24 cellular contexts compared by ENCODE assay signal in genomic region chr9:115212832-115213231, GRCh38.
DNase-seq lines count a peak whose midpoint lies in the region; ATAC-seq and TF ChIP-seq lines count a peak whose summit lies in the region.
"Had no signal": no experiment of that assay in that cellular context is flagged by ENCODE, and none has a peak within 500 bp of the region (broad histone marks: within the 10 kb centered on the region; RNA-seq: fewer than 3 reads in every experiment).

No MANE protein-coding gene starts in this region.

- H3K9me3 ChIP-seq in smooth muscle cell (replicated peaks; ENCODE audit: low read depth): no peaks in the 10 kb centered on the region
- H3K9me3 ChIP-seq: upper lobe of right lung had no signal

- peak overlapping the region; percentile 62 for H3K4me2 ChIP-seq in smooth muscle cell

- peaks cover 69% of the 10 kb centered on the region for H3K4me1 Mint-ChIP-seq in activated B cell treated with CpG ODN at 0.5 μM for 24 hours
- H3K4me1 Mint-ChIP-seq: T-cell had no signal

- no peak overlapping the region for H2AFZ ChIP-seq in smooth muscle cell (ENCODE audit: low read depth)

- CTCF ChIA-PET in activated B cell treated with CpG ODN at 0.5 μM for 24 hours (lab: Charles Lee): no interaction called here

- no peak overlapping the region for H3K4me3 ChIP-seq in smooth muscle cell
- H3K4me3 ChIP-seq: dorsolateral prefrontal cortex, K562, upper lobe of right lung had no signal

- H3K36me3 ChIP-seq in smooth muscle cell (ENCODE audit: low read depth): no peaks in the 10 kb centered on the region
- H3K36me3 ChIP-seq: upper lobe of right lung had no signal

- DNase-seq in activated B cell treated with CpG ODN at 0.5 μM for 24 hours (no peak), smooth muscle cell (lab: John Stamatoyannopoulos, UW; ENCODE audit: unreplicated experiment) (no peak), NCI-H446 (lab: John Stamatoyannopoulos, UW) (no peak), GM13976 (ENCODE audit: low spot score) (no peak)
- DNase-seq: activated CD4-positive, alpha-beta T cell treated with anti-CD3 and anti-CD28 coated beads for 36 hours; activated naive CD4-positive, alpha-beta T cell treated with anti-CD3 and anti-CD28 coated beads, Interleukin-2, amount 50 U/mL, for 16 hours; activated T-cell treated with anti-CD3 and anti-CD28 coated beads, Interleukin-2, amount 50 U/mL, for 72 hours; anterior cingulate cortex; central memory CD4-positive, alpha-beta T cell; dorsolateral prefrontal cortex; NCI-H187; NCI-H2227 treated with DMSO at 0.1 percent for 48 hours; NCI-H82; nephron progenitor cell; SHP77 treated with DMSO at 0.1 percent for 48 hours; stimulated activated CD4-positive, alpha-beta T cell treated with anti-CD3 and anti-CD28 coated beads, Interleukin-15, amount 100 ng/mL, for 24 hours; stimulated activated CD8-positive, alpha-beta memory T cell treated with anti-CD3 and anti-CD28 coated beads, Interleukin-4, amount 100 ng/mL, for 48 hours; T-cell; upper lobe of right lung had no signal

- TF ChIP-seq CTCF in activated B cell treated with CpG ODN at 0.5 μM for 24 hours (IDR thresholded peaks at IDR 0.05): no peak
- TF ChIP-seq CTCF in smooth muscle cell (IDR thresholded peaks at IDR 0.05; ENCODE audit: borderline replicate concordance, insufficient read depth, poor library complexity, severe bottlenecking): no peak
- no peak for TF ChIP-seq CTCF in GM13976 (IDR thresholded peaks at IDR 0.05; ENCODE audit: borderline replicate concordance, control extremely low read depth, extremely low read depth, insufficient read depth, missing control alignments)

- 59% methylated on average over 3 of the region's 3 CpGs for WGBS in smooth muscle cell (ENCODE audit: low lambda C conversion rate)

- H3K36me3 Mint-ChIP-seq in activated B cell treated with CpG ODN at 0.5 μM for 24 hours (ENCODE audit: low read depth): no peaks in the 10 kb centered on the region
- H3K36me3 Mint-ChIP-seq: T-cell had no signal

- H3K9ac ChIP-seq in smooth muscle cell (ENCODE audit: low read depth): peak overlapping the region; percentile 9

- no peaks in the 10 kb centered on the region for H4K20me1 ChIP-seq in smooth muscle cell (ENCODE audit: low read depth)

- in situ Hi-C loops in GM13976 (cut with MboI; ENCODE audit: low sequenced_read_pairs, unreplicated experiment): no loop called here

- H3K27me3 ChIP-seq in smooth muscle cell (ENCODE audit: low read depth): no peaks in the 10 kb centered on the region
- H3K27me3 ChIP-seq: dorsolateral prefrontal cortex, upper lobe of right lung had no signal

- no peaks in the 10 kb centered on the region for H3K27me3 Mint-ChIP-seq in activated B cell treated with CpG ODN at 0.5 μM for 24 hours

- POLR2A ChIA-PET in activated B cell treated with CpG ODN at 0.5 μM for 24 hours (lab: Charles Lee): no interaction called here

- no peaks in the 10 kb centered on the region for H3K79me2 ChIP-seq in smooth muscle cell (ENCODE audit: low read depth)

- peaks cover 49% of the 10 kb centered on the region for H3F3A ChIP-seq in smooth muscle cell (ENCODE audit: low read depth)

- intact Hi-C loops in activated B cell treated with CpG ODN at 0.5 μM for 24 hours (cut with micrococcal nuclease): loop anchor here (10.0 kb wide), 1 partner anchor 318 kb away; no protein-coding TSS in a partner anchor

- H3K4me3 Mint-ChIP-seq in activated B cell treated with CpG ODN at 0.5 μM for 24 hours: peak overlapping the region; percentile 36
- H3K4me3 Mint-ChIP-seq: activated CD4-positive, alpha-beta T cell treated with anti-CD3 and anti-CD28 coated beads for 36 hours; activated T-cell treated with anti-CD3 and anti-CD28 coated beads, Interleukin-2, amount 50 U/mL, for 72 hours; nephron progenitor cell; T-cell had no signal

- H3K27ac Mint-ChIP-seq in activated B cell treated with CpG ODN at 0.5 μM for 24 hours: peak overlapping the region; percentile 74
- H3K27ac Mint-ChIP-seq: activated CD4-positive, alpha-beta T cell treated with anti-CD3 and anti-CD28 coated beads for 36 hours; activated T-cell treated with anti-CD3 and anti-CD28 coated beads, Interleukin-2, amount 50 U/mL, for 72 hours; nephron progenitor cell; T-cell had no signal

- H3K4me1 ChIP-seq in smooth muscle cell (ENCODE audit: low read depth): peaks cover 27% of the 10 kb centered on the region
- H3K4me1 ChIP-seq: upper lobe of right lung had no signal

- peak overlapping the region; percentile 73 for H3K27ac ChIP-seq in smooth muscle cell (ENCODE audit: low read depth)
- H3K27ac ChIP-seq: C4-2B, dorsolateral prefrontal cortex, upper lobe of right lung had no signal

- ATAC-seq in GM18519 (IDR thresholded peaks at IDR 0.05; ENCODE audit: low FRiP score, unreplicated experiment) (peak; percentile 24), HG03432 (IDR thresholded peaks at IDR 0.05; ENCODE audit: unreplicated experiment) (peak; percentile 34), activated B cell treated with CpG ODN at 0.5 μM for 24 hours (ENCODE audit: low read depth) (peak; percentile 38), HG03135 (IDR thresholded peaks at IDR 0.05; ENCODE audit: unreplicated experiment) (no peak)
- ATAC-seq: activated CD4-positive, alpha-beta T cell treated with anti-CD3 and anti-CD28 coated beads for 36 hours; activated T-cell treated with anti-CD3 and anti-CD28 coated beads, Interleukin-2, amount 50 U/mL, for 72 hours; K562; T-cell; upper lobe of right lung had no signal

- no peaks in the 10 kb centered on the region for H3K9me3 Mint-ChIP-seq in activated B cell treated with CpG ODN at 0.5 μM for 24 hours
- H3K9me3 Mint-ChIP-seq: activated T-cell treated with anti-CD3 and anti-CD28 coated beads, Interleukin-2, amount 50 U/mL, for 72 hours; nephron progenitor cell; T-cell had no signal
